ENCODE assay signal across 8 cellular contexts in the genomic region with DNA sequence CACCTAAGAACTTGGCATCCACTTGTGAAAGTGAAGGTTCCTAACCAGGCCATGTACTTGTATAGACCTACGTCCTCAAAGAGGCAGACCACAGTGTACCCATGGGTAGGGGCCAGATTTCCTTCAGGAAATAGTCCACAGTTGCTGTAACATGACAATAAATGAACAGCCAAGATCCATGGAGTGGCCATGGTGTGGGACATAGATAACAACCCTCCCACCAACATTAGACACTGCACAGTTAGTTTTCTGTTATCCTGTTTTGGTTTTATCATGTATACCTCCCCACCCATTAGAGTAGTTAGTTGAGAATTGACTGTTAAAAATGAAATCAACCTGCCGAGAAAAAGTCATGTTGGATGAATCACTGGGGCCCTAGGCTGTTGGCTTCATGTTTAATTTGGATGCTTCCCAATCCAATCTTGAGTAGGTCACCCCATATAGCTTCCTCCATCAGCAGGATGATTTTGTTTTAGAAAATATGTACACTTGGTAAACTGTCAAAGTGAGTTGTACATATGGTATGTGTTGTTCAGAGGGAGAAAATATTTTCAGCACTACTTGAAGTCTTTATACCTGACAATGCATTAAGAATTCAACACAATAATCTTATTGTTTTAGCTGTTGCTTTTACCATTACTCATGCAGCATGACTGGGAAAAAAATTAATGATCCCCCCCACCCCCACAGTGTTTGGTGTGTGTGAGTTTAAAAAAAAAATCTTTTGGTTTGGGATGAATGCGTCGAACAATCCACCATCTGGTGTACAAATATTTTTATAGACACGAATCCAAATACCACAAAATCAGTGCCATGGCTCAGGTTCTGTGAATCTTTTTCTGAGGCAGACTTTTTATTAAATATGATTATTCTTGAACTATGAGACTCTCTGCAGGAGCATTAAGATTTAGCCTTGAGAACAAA.
DNase-seq lines count a peak whose midpoint lies in the region; ATAC-seq, FAIRE-seq and TF ChIP-seq lines count a peak whose summit lies in the region.

No MANE protein-coding gene starts in this region.

- peak; percentile 31 for TF ChIP-seq RAD21 in HCT116 (IDR thresholded peaks at IDR 0.05; ENCODE audit: low read depth)

- no peaks in the 10 kb centered on the region for H3K27me3 ChIP-seq in HCT116 (ENCODE audit: insufficient read depth, low read length)
- no peaks in the 10 kb centered on the region for H3K27me3 ChIP-seq in stomach

- FAIRE-seq in TTC549 (lab: Jason Lieb, UNC), result peak; percentile 61

- ATAC-seq in HCT116, result peak; percentile 63
- ATAC-seq in GM18867 (IDR thresholded peaks at IDR 0.05; ENCODE audit: unreplicated experiment), result no peak

- H3K4me1 ChIP-seq in HCT116 (ENCODE audit: control insufficient read depth in 1 of 2, insufficient read depth in 2 of 2, low read length in 2 of 2), result peaks cover 88 to 100% of the 10 kb centered on the region in 2 experiments
- peaks cover 12 to 47% (median 34%) of the 10 kb centered on the region in 4 donors for H3K4me1 ChIP-seq in stomach

- no peaks in the 10 kb centered on the region for H4K20me1 ChIP-seq in HCT116 (ENCODE audit: insufficient read depth)

- BruUV-seq in HCT116 (replicated peaks; lab: Mats Ljungman, UMichigan), result no TSS peak

- H3K36me3 ChIP-seq in HCT116 (ENCODE audit: control insufficient read depth in 1 of 2, insufficient read depth in 2 of 2, low read length in 2 of 2) (no peaks in the 10 kb centered on the region), stomach (no peaks in the 10 kb centered on the region)

- H3K9me2 ChIP-seq in HCT116 (ENCODE audit: insufficient read depth), result no peaks in the 10 kb centered on the region

- POLR2A ChIA-PET in HCT116 (lab: Charles Lee), result interaction anchor here (0.8 to 5.1 kb wide), 18 partner anchors 8 to 286 kb away, joined by 3 to 54 read pairs (median 6); partner anchors contain the start of gene ARHGAP29

- RAD21 ChIA-PET in HCT116 (lab: Charles Lee; ENCODE audit: low non-redundant PET in 1 of 2, low total read pairs in 2 of 2, uncharacterized antibody in 2 of 2, unreplicated experiment in 2 of 2), result interaction anchor here (0.9 to 2.2 kb wide), 5 partner anchors 16 to 78 kb away, joined by 3 to 7 read pairs (median 3); no protein-coding TSS in a partner anchor

- peak overlapping the region; percentile 67 for H3K9ac ChIP-seq in HCT116 (ENCODE audit: low read length)

- intact Hi-C loops in HCT116 (cut with micrococcal nuclease) (loop anchor here (1.0 to 2.0 kb wide), 2 partner anchors 77 to 88 kb away; partner anchors contain the start of gene ARHGAP29), stomach (cut with DNase I; ENCODE audit: low total_unique reads) (no loop called here), posterior cingulate gyrus (cut with DNase I) (no loop called here)

- TF ChIP-seq CTCF in HCT116 (IDR thresholded peaks at IDR 0.05 in 2 of 3, conservative IDR thresholded peaks at IDR 0.05 in 1 of 3; ENCODE audit: borderline replicate concordance in 1 of 3, insufficient read depth in 1 of 3, low read depth in 2 of 3, low read length in 2 of 3) (no peak), stomach (IDR thresholded peaks at IDR 0.05) (no peak)

- TF ChIP-seq EP300 in stomach (IDR thresholded peaks at IDR 0.05), result no peak

- peak overlapping the region; percentile 3 to 41; a peak in 2 of 4 replicates for H3K4me3 ChIP-seq in HCT116 (replicated peaks in 1 of 2; ENCODE audit: low read depth in 1 of 2, low read length in 2 of 2)
- H3K4me3 ChIP-seq in stomach, result no peak overlapping the region

- no peak overlapping the region for H2AFZ ChIP-seq in HCT116 (ENCODE audit: low read depth, low read length, poor library complexity, severe bottlenecking)

- peak overlapping the region; percentile 74 for H3K4me2 ChIP-seq in HCT116 (ENCODE audit: low read length)

- H3K79me2 ChIP-seq in HCT116 (ENCODE audit: insufficient read depth, low read length), result peaks cover 12% of the 10 kb centered on the region; the same call in 1 of the 2 replicates

- 13 to 31% (median 24%) methylated on average over 5 of the region's 5 CpGs for WGBS in stomach, 5 donors

- TF ChIP-seq POLR2A in HCT116 (IDR thresholded peaks at IDR 0.05; ENCODE audit: borderline replicate concordance, extremely low read depth, insufficient read depth, insufficient read length) (peak; percentile 38), stomach (IDR thresholded peaks at IDR 0.05) (no peak)

- CTCF ChIA-PET in HCT116 (lab: Charles Lee), result interaction anchor here (1.0 to 3.3 kb wide), 6 partner anchors 10 to 285 kb away, joined by 3 to 22 read pairs (median 3); no protein-coding TSS in a partner anchor

- DNase-seq in HCT116 (ENCODE audit: low read depth, low spot score) (peak; percentile 92), glomerular endothelial cell (ENCODE audit: extremely low read depth, low read depth, low spot score) (peak; percentile 96), stomach (no peak), Kasumi-1 (lab: John Stamatoyannopoulos, UW) (no peak), inferior parietal cortex (ENCODE audit: extremely low spot score) (no peak), posterior cingulate gyrus (no peak)

- H3K27ac ChIP-seq in HCT116 (ENCODE audit: low read depth, low read length) (peak overlapping the region; percentile 90), stomach (peak overlapping the region; percentile 36 to 69 (median 63))

- H3K9me3 ChIP-seq in HCT116 (ENCODE audit: control insufficient read depth in 1 of 2, insufficient read depth in 1 of 2, low read depth in 1 of 2, low read length in 2 of 2) (no peaks in the 10 kb centered on the region), stomach (no peaks in the 10 kb centered on the region)

TF ChIP-seq in HCT116, 20 proteins besides CTCF, POLR2A, EP300 and RAD21 (continues in another document):
- TF ChIP-seq EZH2phosphoT487 (IDR thresholded peaks at IDR 0.05; ENCODE audit: borderline replicate concordance) (no peak), SP1 (IDR thresholded peaks at IDR 0.05; ENCODE audit: low read depth) (peak; percentile 94), FOSL1 (IDR thresholded peaks at IDR 0.05; ENCODE audit: low read depth) (peak; percentile 88), CBX3 (IDR thresholded peaks at IDR 0.05; ENCODE audit: low read depth) (peak; percentile 89; the same call in 1 of the 2 replicates), ATF3 (IDR thresholded peaks at IDR 0.05) (no peak; the same call in 1 of the 2 replicates), TCF7L2 (IDR thresholded peaks at IDR 0.05; ENCODE audit: borderline replicate concordance, extremely low read depth, insufficient read depth, insufficient read length) (peak; percentile 57), ELF1 (IDR thresholded peaks at IDR 0.05; ENCODE audit: borderline replicate concordance, low read depth) (no peak; the same call in 1 of the 2 replicates), ZNF274 (IDR thresholded peaks at IDR 0.05; ENCODE audit: low read depth, low read length) (no peak), MAX (IDR thresholded peaks at IDR 0.05) (peak; percentile 54), EZH2 (IDR thresholded peaks at IDR 0.05) (no peak), POLR2AphosphoS5 (IDR thresholded peaks at IDR 0.05; ENCODE audit: low read depth, low read length) (peak; percentile 58), YY1 (IDR thresholded peaks at IDR 0.05; ENCODE audit: extremely low read depth, insufficient replicate concordance, low read depth, low read length) (peak; percentile 4), EGR1 (IDR thresholded peaks at IDR 0.05; ENCODE audit: low read depth) (peak; percentile 78), SIN3A (IDR thresholded peaks at IDR 0.05; ENCODE audit: low read depth) (peak; percentile 91), SRF (IDR thresholded peaks at IDR 0.05; ENCODE audit: low read depth) (peak; percentile 70; the same call in 1 of the 2 replicates)
- TF ChIP-seq, protein P1, sequence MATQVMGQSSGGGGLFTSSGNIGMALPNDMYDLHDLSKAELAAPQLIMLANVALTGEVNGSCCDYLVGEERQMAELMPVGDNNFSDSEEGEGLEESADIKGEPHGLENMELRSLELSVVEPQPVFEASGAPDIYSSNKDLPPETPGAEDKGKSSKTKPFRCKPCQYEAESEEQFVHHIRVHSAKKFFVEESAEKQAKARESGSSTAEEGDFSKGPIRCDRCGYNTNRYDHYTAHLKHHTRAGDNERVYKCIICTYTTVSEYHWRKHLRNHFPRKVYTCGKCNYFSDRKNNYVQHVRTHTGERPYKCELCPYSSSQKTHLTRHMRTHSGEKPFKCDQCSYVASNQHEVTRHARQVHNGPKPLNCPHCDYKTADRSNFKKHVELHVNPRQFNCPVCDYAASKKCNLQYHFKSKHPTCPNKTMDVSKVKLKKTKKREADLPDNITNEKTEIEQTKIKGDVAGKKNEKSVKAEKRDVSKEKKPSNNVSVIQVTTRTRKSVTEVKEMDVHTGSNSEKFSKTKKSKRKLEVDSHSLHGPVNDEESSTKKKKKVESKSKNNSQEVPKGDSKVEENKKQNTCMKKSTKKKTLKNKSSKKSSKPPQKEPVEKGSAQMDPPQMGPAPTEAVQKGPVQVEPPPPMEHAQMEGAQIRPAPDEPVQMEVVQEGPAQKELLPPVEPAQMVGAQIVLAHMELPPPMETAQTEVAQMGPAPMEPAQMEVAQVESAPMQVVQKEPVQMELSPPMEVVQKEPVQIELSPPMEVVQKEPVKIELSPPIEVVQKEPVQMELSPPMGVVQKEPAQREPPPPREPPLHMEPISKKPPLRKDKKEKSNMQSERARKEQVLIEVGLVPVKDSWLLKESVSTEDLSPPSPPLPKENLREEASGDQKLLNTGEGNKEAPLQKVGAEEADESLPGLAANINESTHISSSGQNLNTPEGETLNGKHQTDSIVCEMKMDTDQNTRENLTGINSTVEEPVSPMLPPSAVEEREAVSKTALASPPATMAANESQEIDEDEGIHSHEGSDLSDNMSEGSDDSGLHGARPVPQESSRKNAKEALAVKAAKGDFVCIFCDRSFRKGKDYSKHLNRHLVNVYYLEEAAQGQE (IDR thresholded peaks at IDR 0.05; ENCODE audit: low read depth), result no peak

Comparison
In these comparisons a context has a peak if more than half of its experiments do, and no peak if none do; other contexts are left out.
1. DNase-seq: peak in HCT116 (single experiment) and glomerular endothelial cell (single experiment); none in stomach (single experiment), Kasumi-1 (0 of 2), inferior parietal cortex (single experiment) and posterior cingulate gyrus (0 of 10).
2. H3K4me3 ChIP-seq: peak in HCT116 (2 of 2); none in stomach (0 of 4).